10 cellular contexts compared by ENCODE assay signal in genomic region chr11:11451501-11452005, GRCh38.
DNase-seq lines count a peak whose midpoint lies in the region; ATAC-seq lines count a peak whose summit lies in the region.
"Had no signal": no experiment of that assay in that cellular context is flagged by ENCODE, and none has a peak within 500 bp of the region (broad histone marks: within the 10 kb centered on the region; RNA-seq: fewer than 3 reads in every experiment).

No MANE protein-coding gene starts in this region.

- ATAC-seq in GM18502 (IDR thresholded peaks at IDR 0.05; ENCODE audit: poor library complexity, unreplicated experiment) (peak; percentile 86), GM21717 (IDR thresholded peaks at IDR 0.05; ENCODE audit: unreplicated experiment) (peak; percentile 74), HG03520 (IDR thresholded peaks at IDR 0.05; ENCODE audit: unreplicated experiment) (peak; percentile 87)

- DNase-seq in kidney tubule cell (ENCODE audit: low spot score) (peak; percentile 96), NCI-H1048 (lab: John Stamatoyannopoulos, UW) (no peak), NCI-H345 treated with DMSO at 0.1 percent for 48 hours (lab: John Stamatoyannopoulos, UW; ENCODE audit: unreplicated experiment) (no peak), NCI-H146 treated with DMSO at 0.1 percent for 48 hours (lab: John Stamatoyannopoulos, UW; ENCODE audit: unreplicated experiment) (no peak), hepatic stellate cell (ENCODE audit: low spot score) (no peak)
- DNase-seq: activated CD4-positive, alpha-beta T cell treated with anti-CD3 and anti-CD28 coated beads for 4 hours; naive B cell had no signal
